In the genomic region with DNA sequence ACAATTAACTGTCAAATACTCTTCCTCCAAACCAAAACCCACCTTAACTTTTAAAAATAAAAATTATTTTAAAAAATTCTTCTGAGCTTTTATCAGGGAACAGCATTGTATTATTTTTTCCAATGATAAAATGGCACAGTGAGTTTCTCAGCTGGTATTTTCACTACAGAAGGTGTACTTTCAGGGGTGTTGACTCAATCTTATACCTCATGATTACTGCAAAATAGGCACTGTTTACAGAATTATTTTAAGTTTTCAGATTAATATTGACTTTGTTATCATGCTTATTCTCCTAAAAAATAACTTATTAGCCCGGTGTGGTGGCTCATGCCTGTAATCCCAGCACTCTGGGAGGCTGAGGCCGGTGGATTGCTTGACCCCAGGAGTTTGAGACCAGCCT, we compare ENCODE assay signal across 20 cellular contexts. TPM values are rescaled to one million over a fixed set of nuclear protein-coding genes. Genes with fewer than 3 reads are reported as not detected.
A peak's percentile ranks its signal among the peaks of the same experiment; 100 is the strongest.
DNase-seq lines count a peak whose midpoint lies in the region; ATAC-seq, FAIRE-seq and TF ChIP-seq lines count a peak whose summit lies in the region.
"Had no signal": no experiment of that assay in that cellular context is flagged by ENCODE, and none has a peak within 500 bp of the region (broad histone marks: within the 10 kb centered on the region; RNA-seq: fewer than 3 reads in every experiment).

No MANE protein-coding gene starts in this region.

- no peaks in the 10 kb centered on the region for H3K27me3 Mint-ChIP-seq in chondrocyte (ENCODE audit: low read depth)

- no peak for FAIRE-seq in pancreas (lab: Jason Lieb, UNC)
- FAIRE-seq: G401.6 had no signal

- intact Hi-C loops in pancreas (cut with DNase I), result no loop called here

- WGBS in pancreas, 2 donors, result 43 to 74% methylated on average over 2 of the region's 2 CpGs

- H3K27ac ChIP-seq in HUES48 (ENCODE audit: low read depth, low read length), result peak overlapping the region; percentile 77
- peak overlapping the region; percentile 30 for H3K27ac ChIP-seq in RWPE1
- H3K27ac ChIP-seq in pancreas, result peak overlapping the region in 2 of 4 donors; percentile 80 to 83

- H3K27me3 ChIP-seq in HUES48 (ENCODE audit: control insufficient read depth, insufficient read depth, low read length) (no peaks in the 10 kb centered on the region), pancreas (no peaks in the 10 kb centered on the region), H7 (ENCODE audit: control insufficient read depth, insufficient read depth, low read length) (no peaks in the 10 kb centered on the region)

- H3K36me3 ChIP-seq in HUES48 (ENCODE audit: control insufficient read depth, insufficient read depth, low read length) (peaks cover 8% of the 10 kb centered on the region; the same call in 1 of the 2 replicates), pancreas (no peaks in the 10 kb centered on the region), H7 (replicated peaks; ENCODE audit: control insufficient read depth, insufficient read depth, low read length) (no peaks in the 10 kb centered on the region)
- H3K36me3 ChIP-seq: HAP-1 had no signal

- H3K9me3 ChIP-seq in HUES48 (ENCODE audit: control insufficient read depth, insufficient read depth, low read length) (no peaks in the 10 kb centered on the region), pancreas (no peaks in the 10 kb centered on the region)
- H3K9me3 ChIP-seq: HAP-1 had no signal

- POLR2A ChIA-PET in RWPE1 (lab: Yijun Ruan, JAX; ENCODE audit: low non-redundant PET), result no interaction called here

- H3K9ac ChIP-seq in HUES48 (ENCODE audit: low read depth, low read length), result no peak overlapping the region

- DNase-seq in RWPE1 (ENCODE audit: low spot score) (no peak), chondrocyte (ENCODE audit: low spot score) (no peak), pancreas (no peak), H7 (no peak), NCI-H1436 treated with DMSO at 0.1 percent for 48 hours (lab: John Stamatoyannopoulos, UW) (no peak), SKM-1 treated with dmso at 0.1 percent for 144 hours (lab: John Stamatoyannopoulos, UW; ENCODE audit: unreplicated experiment) (no peak)
- DNase-seq: COR-L47, DMS 273 treated with DMSO at 0.1 percent for 48 hours, KG1, NCI-H1417 treated with DMSO at 0.1 percent for 48 hours, NCI-H1930, NCI-H226, NCI-H524 had no signal

- H3K4me1 ChIP-seq in HUES48 (ENCODE audit: control insufficient read depth, insufficient read depth, low read length) (peaks cover 52% of the 10 kb centered on the region), pancreas (peaks cover 26 to 48% (median 48%) of the 10 kb centered on the region in 3 donors)

- no peak overlapping the region for H3K4me3 Mint-ChIP-seq in chondrocyte (ENCODE audit: unreplicated experiment)

- no peaks in the 10 kb centered on the region for H3K9me3 Mint-ChIP-seq in chondrocyte (ENCODE audit: low read depth)

- H3K4me3 ChIP-seq in HUES48 (ENCODE audit: low read depth, low read length), result no peak overlapping the region; the same call in 1 of the 2 replicates
- H3K4me3 ChIP-seq in pancreas, result no peak overlapping the region
- H3K4me3 ChIP-seq in H7 (ENCODE audit: insufficient read depth, low read depth, low read length), result no peak overlapping the region
- H3K4me3 ChIP-seq: HAP-1 had no signal

- H3K36me3 Mint-ChIP-seq in chondrocyte (ENCODE audit: low read depth), result peaks cover 2% of the 10 kb centered on the region

- TF ChIP-seq CTCF in RWPE1 (conservative IDR thresholded peaks at IDR 0.05; ENCODE audit: low read depth) (no peak), chondrocyte (IDR thresholded peaks at IDR 0.05) (no peak), pancreas (IDR thresholded peaks at IDR 0.05) (no peak)

- H3K4me1 Mint-ChIP-seq in chondrocyte (ENCODE audit: low read depth), result peaks cover 79% of the 10 kb centered on the region

- ATAC-seq in pancreas, result peak; percentile 33 to 72 (median 54)
- ATAC-seq: Panc1, Right ventricle myocardium inferior had no signal

- CTCF ChIA-PET in RWPE1 (lab: Yijun Ruan, JAX), result no interaction called here

- H3K27ac Mint-ChIP-seq in chondrocyte (ENCODE audit: unreplicated experiment), result peak overlapping the region; percentile 5

RNA-seq across cellular contexts. Expression of a gene that starts 24.3 kb away (rescaled TPM):
- 111 to 126 TPM (median 123 TPM) in 3 replicates for total RNA-seq in chondrocyte
- 10 to 100 TPM; 28.6 to 48.1 (median 35.8) TPM for total RNA-seq in pancreas
- polyA plus RNA-seq in pancreas, result 10 to 100 TPM; 32.9 to 65.9 TPM
- total RNA-seq in H7 (2014; rRNA removed; shearing (Covaris generic)), result 119 and 128 TPM in 2 replicates

RNA-seq across cellular contexts. Expression of a gene that starts 55.4 kb away (rescaled TPM):
- total RNA-seq in chondrocyte (not detected in 3 replicates), pancreas (under 1 TPM in 2 of 6 donors, not detected in 4; 0.09 to 0.18 TPM)
- polyA plus RNA-seq in pancreas, result under 1 TPM; 0.07 to 0.08 TPM
- 1.2 and 2.2 TPM in 2 replicates for total RNA-seq in H7 (2014; rRNA removed; shearing (Covaris generic))
- total RNA-seq: Right ventricle myocardium inferior, SK-MEL-5 had no signal
- polyA plus RNA-seq: AG04450 had no signal
